In genomic region chr12:130761537-130762318, GRCh38 we compare ENCODE assay signal across 8 cellular contexts. TPM values are rescaled to one million over a fixed set of nuclear protein-coding genes. Genes with fewer than 3 reads are reported as not detected.
DNase-seq lines count a peak whose midpoint lies in the region; ATAC-seq, FAIRE-seq and TF ChIP-seq lines count a peak whose summit lies in the region.

No MANE protein-coding gene starts in this region.

- no peaks in the 10 kb centered on the region for H3K36me3 Mint-ChIP-seq in activated naive CD4-positive, alpha-beta T cell treated with anti-CD3 and anti-CD28 coated beads, Interleukin-2, amount 50 U/mL, for 72 hours

- intact Hi-C loops in left ventricle myocardium inferior (cut with micrococcal nuclease) (no loop called here), gastrocnemius medialis (cut with DNase I; ENCODE audit: low total_unique reads) (no loop called here)

- peak; percentile 66 for DNase-seq in ACHN
- DNase-seq in GM12891 (ENCODE audit: insufficient read length, low spot score): no peak
- DNase-seq in SJCRH30: peak; percentile 33 to 39
- DNase-seq in activated naive CD4-positive, alpha-beta T cell treated with anti-CD3 and anti-CD28 coated beads, Interleukin-2, amount 50 U/mL, for 72 hours (ENCODE audit: low spot score in 2 of 2): peak in 1 of 2 donors; percentile 67
- DNase-seq in left ventricle myocardium inferior: peak; percentile 26
- no peak for DNase-seq in gastrocnemius medialis

- H3K4me3 ChIP-seq in SJCRH30: no peak overlapping the region
- no peak overlapping the region for H3K4me3 ChIP-seq in left ventricle myocardium inferior
- H3K4me3 ChIP-seq in gastrocnemius medialis: no peak overlapping the region

- H3K27ac ChIP-seq in SJCRH30: no peak overlapping the region
- H3K27ac ChIP-seq in left ventricle myocardium inferior (replicated peaks): no peak overlapping the region
- no peak overlapping the region for H3K27ac ChIP-seq in gastrocnemius medialis

- H3K27me3 ChIP-seq in SJCRH30 (no peaks in the 10 kb centered on the region), left ventricle myocardium inferior (ENCODE audit: low read depth) (peaks cover 51% of the 10 kb centered on the region), gastrocnemius medialis (peaks cover 0 to 3% (median 0%) of the 10 kb centered on the region in 3 donors)

- TF ChIP-seq POLR2A in GM12891 (IDR thresholded peaks at IDR 0.05; ENCODE audit: low read depth, low read length): no peak
- TF ChIP-seq POLR2A in gastrocnemius medialis (IDR thresholded peaks at IDR 0.05): no peak

- peak; percentile 43 for FAIRE-seq in GM12891 (lab: Jason Lieb, UNC)

- peak; percentile 55 for TF ChIP-seq CTCF in left ventricle myocardium inferior (IDR thresholded peaks at IDR 0.05; ENCODE audit: borderline replicate concordance)
- peak in 3 of 5 experiments; percentile 22 to 36 (median 27) for TF ChIP-seq CTCF in gastrocnemius medialis (IDR thresholded peaks at IDR 0.05 in 4 of 5, conservative IDR thresholded peaks at IDR 0.05 in 1 of 5)

- ATAC-seq in HG03565 (IDR thresholded peaks at IDR 0.05; ENCODE audit: unreplicated experiment) (peak; percentile 34), gastrocnemius medialis (no peak), GM18907 (IDR thresholded peaks at IDR 0.05; ENCODE audit: unreplicated experiment) (no peak)
- ATAC-seq in activated naive CD4-positive, alpha-beta T cell treated with anti-CD3 and anti-CD28 coated beads, Interleukin-2, amount 50 U/mL, for 72 hours: peak; percentile 40 to 64

- H3K9me3 ChIP-seq in SJCRH30 (replicated peaks): no peaks in the 10 kb centered on the region
- no peaks in the 10 kb centered on the region for H3K9me3 ChIP-seq in left ventricle myocardium inferior (replicated peaks)
- H3K9me3 ChIP-seq in gastrocnemius medialis: no peaks in the 10 kb centered on the region

- in situ Hi-C loops in ACHN (cut with HindIII; ENCODE audit: low pct_ligation_motif_present, low pct_unique_long_range_greater_than_20kb, low sequenced_read_pairs) (no loop called here), gastrocnemius medialis (cut with MboI; ENCODE audit: low sequenced_read_pairs in 4 of 4) (no loop called here)

- no peaks in the 10 kb centered on the region for H3K9me3 Mint-ChIP-seq in activated naive CD4-positive, alpha-beta T cell treated with anti-CD3 and anti-CD28 coated beads, Interleukin-2, amount 50 U/mL, for 72 hours

- no peak overlapping the region for H3K27ac Mint-ChIP-seq in activated naive CD4-positive, alpha-beta T cell treated with anti-CD3 and anti-CD28 coated beads, Interleukin-2, amount 50 U/mL, for 72 hours

- H3K36me3 ChIP-seq in SJCRH30: no peaks in the 10 kb centered on the region
- H3K36me3 ChIP-seq in left ventricle myocardium inferior: no peaks in the 10 kb centered on the region
- H3K36me3 ChIP-seq in gastrocnemius medialis: no peaks in the 10 kb centered on the region

- H3K4me1 ChIP-seq in SJCRH30 (no peaks in the 10 kb centered on the region), left ventricle myocardium inferior (no peaks in the 10 kb centered on the region), gastrocnemius medialis (no peaks in the 10 kb centered on the region)

TF ChIP-seq in GM12891, 5 proteins besides CTCF, POLR2A, EP300 and RAD21:
- TF ChIP-seq PAX5 (IDR thresholded peaks at IDR 0.05; ENCODE audit: insufficient read depth, low read length, severe bottlenecking) (no peak), SPI1 (IDR thresholded peaks at IDR 0.05; ENCODE audit: low read depth, low read length) (no peak), TAF1 (IDR thresholded peaks at IDR 0.05; ENCODE audit: low read depth, low read length) (no peak), POU2F2 (IDR thresholded peaks at IDR 0.05; ENCODE audit: low read depth, low read length) (no peak), POLR2AphosphoS5 (IDR thresholded peaks at IDR 0.05; ENCODE audit: low read depth, low read length) (no peak)

RNA-seq across cellular contexts. Expression of gene RIMBP2, which starts 45.6 kb away (rescaled TPM):
- 3.4 TPM for polyA plus RNA-seq in GM12891 (2012; ENCODE audit: low read depth, missing spikeins)
- not detected in 2 replicates for total RNA-seq in SJCRH30 (2014; rRNA removed; shearing (Covaris generic))
- total RNA-seq in activated naive CD4-positive, alpha-beta T cell treated with anti-CD3 and anti-CD28 coated beads, Interleukin-2, amount 50 U/mL, for 72 hours: not detected
- not detected for total RNA-seq in left ventricle myocardium inferior
- total RNA-seq in gastrocnemius medialis: 1 to 10 TPM in 2 of 4 donors, under 1 TPM in 1, not detected in 1; 0.76 to 2.2 (median 1.2) TPM

Comparison
In these comparisons a context has a peak if more than half of its experiments do, and no peak if none do; other contexts are left out.
1. DNase-seq: peak in ACHN (single experiment), SJCRH30 (2 of 2) and left ventricle myocardium inferior (single experiment); none in GM12891 (single experiment) and gastrocnemius medialis (0 of 2).
2. ATAC-seq: peak in HG03565 (single experiment) and activated naive CD4-positive, alpha-beta T cell treated with anti-CD3 and anti-CD28 coated beads, Interleukin-2, amount 50 U/mL, for 72 hours (2 of 2); none in gastrocnemius medialis (0 of 2) and GM18907 (single experiment).